ENCODE assay signal across 1 cellular context in the genomic region with DNA sequence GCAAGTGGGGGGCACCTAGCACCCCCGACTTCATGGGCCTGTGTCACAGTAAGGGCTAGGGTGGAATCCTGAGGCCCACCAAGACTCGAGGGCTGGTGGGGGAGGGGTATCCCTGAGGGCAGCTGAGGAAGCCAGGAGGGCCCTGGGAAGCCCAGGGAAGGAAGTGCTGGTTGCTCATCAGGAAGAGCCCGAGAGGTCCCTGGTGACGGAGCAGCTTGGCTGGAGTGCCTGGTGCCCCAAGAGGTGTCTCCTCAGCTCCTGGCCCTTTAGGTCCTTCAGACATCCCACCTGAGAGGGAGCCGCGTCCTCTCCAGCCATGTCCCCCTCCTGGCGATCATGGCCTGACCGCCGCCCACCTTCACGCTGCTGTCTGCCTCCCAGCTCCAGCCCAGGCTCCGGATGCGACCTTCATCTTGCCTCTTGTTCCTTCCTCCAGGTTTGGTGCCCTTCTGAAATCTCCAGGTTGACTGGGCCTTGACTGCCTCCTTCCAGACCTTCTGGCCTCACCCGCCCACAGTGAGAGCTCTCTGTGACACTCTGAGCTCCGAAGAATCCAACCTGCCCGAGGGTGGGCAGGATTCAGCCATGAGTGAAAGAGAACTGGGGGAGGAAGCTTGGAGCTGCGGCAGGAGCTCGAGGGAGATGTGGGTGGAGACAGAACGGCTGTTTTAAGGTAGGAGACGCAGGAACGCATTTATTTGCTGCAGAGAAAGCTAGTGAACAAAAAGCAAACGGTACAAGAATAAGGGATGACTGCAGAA.
TF ChIP-seq lines count a peak whose summit lies in the region.

No MANE protein-coding gene starts in this region.

TF ChIP-seq in HEK293, 187 proteins besides CTCF, POLR2A, EP300 and RAD21:
- TF ChIP-seq, protein P1, sequence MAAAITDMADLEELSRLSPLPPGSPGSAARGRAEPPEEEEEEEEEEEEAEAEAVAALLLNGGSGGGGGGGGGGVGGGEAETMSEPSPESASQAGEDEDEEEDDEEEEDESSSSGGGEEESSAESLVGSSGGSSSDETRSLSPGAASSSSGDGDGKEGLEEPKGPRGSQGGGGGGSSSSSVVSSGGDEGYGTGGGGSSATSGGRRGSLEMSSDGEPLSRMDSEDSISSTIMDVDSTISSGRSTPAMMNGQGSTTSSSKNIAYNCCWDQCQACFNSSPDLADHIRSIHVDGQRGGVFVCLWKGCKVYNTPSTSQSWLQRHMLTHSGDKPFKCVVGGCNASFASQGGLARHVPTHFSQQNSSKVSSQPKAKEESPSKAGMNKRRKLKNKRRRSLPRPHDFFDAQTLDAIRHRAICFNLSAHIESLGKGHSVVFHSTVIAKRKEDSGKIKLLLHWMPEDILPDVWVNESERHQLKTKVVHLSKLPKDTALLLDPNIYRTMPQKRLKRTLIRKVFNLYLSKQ (tag by site-specific recombination; IDR thresholded peaks at IDR 0.05; ENCODE audit: borderline replicate concordance): no peak
- TF ChIP-seq ZFHX2 (tag by site-specific recombination; conservative IDR thresholded peaks at IDR 0.05) (peak; percentile 28; the same call in 1 of the 2 replicates), ZNF350 (tag by site-specific recombination; IDR thresholded peaks at IDR 0.05) (no peak), EGR2 (tag by site-specific recombination; IDR thresholded peaks at IDR 0.05; ENCODE audit: low read depth) (peak; percentile 83)
